Comparison of ENCODE assay signal across 26 cellular contexts in the genomic region with DNA sequence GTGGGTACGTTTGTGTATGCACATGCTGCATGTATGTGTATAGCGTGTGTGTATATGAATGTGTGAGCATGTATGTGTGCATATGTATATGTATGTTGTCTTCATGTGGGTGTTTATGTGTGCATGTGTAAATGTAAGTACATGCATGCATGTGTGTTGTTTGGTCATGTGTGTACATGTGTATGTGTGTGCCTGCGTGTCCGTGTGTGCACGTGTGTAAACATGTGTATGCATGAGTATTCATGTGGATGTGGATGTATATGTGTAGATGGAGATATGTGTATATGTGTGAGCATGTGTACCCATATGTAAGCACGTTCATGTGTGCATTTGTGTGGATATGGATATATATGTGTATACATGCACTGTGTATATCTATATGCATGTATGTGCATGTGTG. TPM values are rescaled to one million over a fixed set of nuclear protein-coding genes. Genes with fewer than 3 reads are reported as not detected.
A peak's percentile ranks its signal among the peaks of the same experiment; 100 is the strongest.
DNase-seq lines count a peak whose midpoint lies in the region; ATAC-seq, FAIRE-seq and TF ChIP-seq lines count a peak whose summit lies in the region.
"Had no signal": no experiment of that assay in that cellular context is flagged by ENCODE, and none has a peak within 500 bp of the region (broad histone marks: within the 10 kb centered on the region; RNA-seq: fewer than 3 reads in every experiment).

No MANE protein-coding gene starts in this region.

- no peak overlapping the region for H3K4me3 ChIP-seq in right cardiac atrium (ENCODE audit: low read length)
- H3K4me3 ChIP-seq in HEK293 (ENCODE audit: low read depth, low read length): no peak overlapping the region
- H3K4me3 ChIP-seq in bronchial epithelial cell (ENCODE audit: low read depth, low read length): no peak overlapping the region
- H3K4me3 ChIP-seq: A549; BLaER1 treated with 17β-estradiol and CSF1 and Interleukin-3, amounts not matched to agents 10 nM and 100 nM had no signal

- no peaks in the 10 kb centered on the region for H3K27me3 ChIP-seq in right cardiac atrium (ENCODE audit: control insufficient read depth, insufficient read depth)
- no peaks in the 10 kb centered on the region for H3K27me3 ChIP-seq in bronchial epithelial cell (ENCODE audit: control insufficient read depth, insufficient read depth, low read length)

- H3K36me3 ChIP-seq in HEK293 (ENCODE audit: control insufficient read depth in 2 of 2, insufficient read depth in 1 of 2, low read length in 2 of 2): no peaks in the 10 kb centered on the region
- no peaks in the 10 kb centered on the region for H3K36me3 ChIP-seq in bronchial epithelial cell (ENCODE audit: control insufficient read depth, insufficient read depth, low read length)
- H3K36me3 ChIP-seq: BE2C; BLaER1 treated with 17β-estradiol and CSF1 and Interleukin-3, amounts not matched to agents 10 nM and 100 nM had no signal

- DNase-seq in cardiac septum (ENCODE audit: low spot score) (peak; percentile 7), right cardiac atrium (no peak), GM12892 (ENCODE audit: insufficient read length) (no peak), bronchial epithelial cell (ENCODE audit: low read depth) (no peak), T1000 (lab: John Stamatoyannopoulos, UW) (no peak), NCI-H446 (lab: John Stamatoyannopoulos, UW) (no peak)
- DNase-seq: 8988T; ACHN; AML-193; BE2C; CD4-positive, alpha-beta T cell; CD8-positive, alpha-beta memory T cell; DMS 273 treated with DMSO at 0.1 percent for 48 hours; DMS79; EL; GDM1; GOT3; HCEC 1CT had no signal

- FAIRE-seq in GM12892 (lab: Jason Lieb, UNC) (peak; percentile 17), bronchial epithelial cell (lab: Jason Lieb, UNC) (peak; percentile 83)
- FAIRE-seq: A549, D721Med, GM12891, H54 had no signal

- no peaks in the 10 kb centered on the region for H3K9me3 ChIP-seq in right cardiac atrium (ENCODE audit: control insufficient read depth, low read length)
- no peaks in the 10 kb centered on the region for H3K9me3 ChIP-seq in HEK293 (ENCODE audit: control insufficient read depth, insufficient read depth, low read depth, low read length)
- H3K9me3 ChIP-seq: A549; BE2C; BLaER1 treated with 17β-estradiol and CSF1 and Interleukin-3, amounts not matched to agents 10 nM and 100 nM had no signal

- no peak overlapping the region for H3K27ac ChIP-seq in right cardiac atrium (ENCODE audit: low read length)
- no peak overlapping the region for H3K27ac ChIP-seq in HEK293 (ENCODE audit: extremely low read depth, low read depth, low read length)
- H3K27ac ChIP-seq: A549; BLaER1 treated with 17β-estradiol and CSF1 and Interleukin-3, amounts not matched to agents 10 nM and 100 nM had no signal

- TF ChIP-seq POLR2A in GM12892 (IDR thresholded peaks at IDR 0.05; ENCODE audit: low read depth, low read length): no peak

- TF ChIP-seq CTCF in HEK293 (tag by site-specific recombination; IDR thresholded peaks at IDR 0.05): no peak
- no peak for TF ChIP-seq CTCF in bronchial epithelial cell (IDR thresholded peaks at IDR 0.05; ENCODE audit: insufficient read depth, low read length, severe bottlenecking)

- intact Hi-C loops in cardiac septum (cut with DNase I): no loop called here
- intact Hi-C loops in right cardiac atrium (cut with DNase I): no loop called here

- ATAC-seq in right cardiac atrium (no peak), HG03378 (IDR thresholded peaks at IDR 0.05; ENCODE audit: unreplicated experiment) (no peak)
- ATAC-seq: A549 had no signal

- CTCF ChIA-PET in HEK293 (lab: Yijun Ruan, JAX): no interaction called here

- POLR2A ChIA-PET in HEK293 (lab: Yijun Ruan, JAX): no interaction called here

- no peaks in the 10 kb centered on the region for H3K4me1 ChIP-seq in right cardiac atrium (ENCODE audit: control insufficient read depth, insufficient read depth, low read length)
- no peaks in the 10 kb centered on the region for H3K4me1 ChIP-seq in HEK293 (ENCODE audit: control insufficient read depth, insufficient read depth, low read length)
- H3K4me1 ChIP-seq: A549, BE2C had no signal

- 81% methylated on average over 6 of the region's 6 CpGs for WGBS in right cardiac atrium

TF ChIP-seq in HEK293, 187 proteins besides CTCF, POLR2A, EP300 and RAD21:
- TF ChIP-seq, protein P1, sequence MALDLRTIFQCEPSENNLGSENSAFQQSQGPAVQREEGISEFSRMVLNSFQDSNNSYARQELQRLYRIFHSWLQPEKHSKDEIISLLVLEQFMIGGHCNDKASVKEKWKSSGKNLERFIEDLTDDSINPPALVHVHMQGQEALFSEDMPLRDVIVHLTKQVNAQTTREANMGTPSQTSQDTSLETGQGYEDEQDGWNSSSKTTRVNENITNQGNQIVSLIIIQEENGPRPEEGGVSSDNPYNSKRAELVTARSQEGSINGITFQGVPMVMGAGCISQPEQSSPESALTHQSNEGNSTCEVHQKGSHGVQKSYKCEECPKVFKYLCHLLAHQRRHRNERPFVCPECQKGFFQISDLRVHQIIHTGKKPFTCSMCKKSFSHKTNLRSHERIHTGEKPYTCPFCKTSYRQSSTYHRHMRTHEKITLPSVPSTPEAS (tag by site-specific recombination; IDR thresholded peaks at IDR 0.05): peak; percentile 30; the same call in 1 of the 2 replicates
- no peak for TF ChIP-seq ZNF792 (tag by site-specific recombination; IDR thresholded peaks at IDR 0.05)
TF ChIP-seq in HEK293: peak in this region for 1.

RNA-seq across cellular contexts. Expression of a gene that starts 5.5 kb away (rescaled TPM):
- total RNA-seq in cardiac septum (0.94 TPM), right cardiac atrium (1 to 10 TPM; 1.5 to 1.8 (median 1.7) TPM), bronchial epithelial cell (0.26 and 0.38 TPM in 2 replicates)
- 1.00 TPM for polyA plus RNA-seq in right cardiac atrium
- not detected for polyA plus RNA-seq in GM12892 (2012; ENCODE audit: missing spikeins)
- total RNA-seq: CD4-positive, alpha-beta T cell had no signal
- polyA plus RNA-seq: CD14-positive monocyte; CD8-positive, alpha-beta memory T cell had no signal
